1 cellular context compared by ENCODE assay signal in genomic region chr4:53599632-53600031, GRCh38.
TF ChIP-seq lines count a peak whose summit lies in the region.

No MANE protein-coding gene starts in this region.

TF ChIP-seq in K562, 482 proteins besides CTCF, POLR2A, EP300 and RAD21 (continued from another document):
- TF ChIP-seq ZNF41 (CRISPR knock-in tag; conservative IDR thresholded peaks at IDR 0.05) (no peak), CSDE1 (IDR thresholded peaks at IDR 0.05) (no peak), CBX3 (IDR thresholded peaks at IDR 0.05; ENCODE audit: borderline replicate concordance in 1 of 2, low read length in 2 of 2) (no peak), DEAF1 (CRISPR knock-in tag; IDR thresholded peaks at IDR 0.05) (no peak), ZBTB12 (CRISPR knock-in tag; IDR thresholded peaks at IDR 0.05) (no peak), RBM15 (IDR thresholded peaks at IDR 0.05; ENCODE audit: insufficient read depth, low read length) (no peak), NCOA2 (IDR thresholded peaks at IDR 0.05; ENCODE audit: partially characterized antibody in 2 of 2) (no peak), ZNF274 (IDR thresholded peaks at IDR 0.05; ENCODE audit: borderline replicate concordance, low read depth, low read length) (no peak)
